2 cellular contexts compared by ENCODE assay signal in genomic region chr5:138491669-138492551, GRCh38.
TF ChIP-seq lines count a peak whose summit lies in the region.

No MANE protein-coding gene starts in this region.

TF ChIP-seq in GM23338, 12 proteins besides CTCF, POLR2A, EP300 and RAD21:
- no peak for TF ChIP-seq EZH2 (IDR thresholded peaks at IDR 0.05; ENCODE audit: low read depth, unreplicated experiment)
- peak; percentile 62 for TF ChIP-seq POLR2AphosphoS5 (IDR thresholded peaks at IDR 0.05; ENCODE audit: low read depth)

TF ChIP-seq in SK-N-SH, 30 proteins besides CTCF, POLR2A, EP300 and RAD21:
- TF ChIP-seq MAX (IDR thresholded peaks at IDR 0.05; ENCODE audit: low read depth) (0 out of 2 replicates have a peak, but pooled peaks have one; percentile 14), NFIC (IDR thresholded peaks at IDR 0.05; ENCODE audit: borderline replicate concordance) (peak; percentile 43; the same call in 1 of the 2 replicates), USF2 (IDR thresholded peaks at IDR 0.05; ENCODE audit: borderline replicate concordance, low read depth, low read length) (no peak)
